ENCODE assay signal across 1 cellular context in the genomic region with DNA sequence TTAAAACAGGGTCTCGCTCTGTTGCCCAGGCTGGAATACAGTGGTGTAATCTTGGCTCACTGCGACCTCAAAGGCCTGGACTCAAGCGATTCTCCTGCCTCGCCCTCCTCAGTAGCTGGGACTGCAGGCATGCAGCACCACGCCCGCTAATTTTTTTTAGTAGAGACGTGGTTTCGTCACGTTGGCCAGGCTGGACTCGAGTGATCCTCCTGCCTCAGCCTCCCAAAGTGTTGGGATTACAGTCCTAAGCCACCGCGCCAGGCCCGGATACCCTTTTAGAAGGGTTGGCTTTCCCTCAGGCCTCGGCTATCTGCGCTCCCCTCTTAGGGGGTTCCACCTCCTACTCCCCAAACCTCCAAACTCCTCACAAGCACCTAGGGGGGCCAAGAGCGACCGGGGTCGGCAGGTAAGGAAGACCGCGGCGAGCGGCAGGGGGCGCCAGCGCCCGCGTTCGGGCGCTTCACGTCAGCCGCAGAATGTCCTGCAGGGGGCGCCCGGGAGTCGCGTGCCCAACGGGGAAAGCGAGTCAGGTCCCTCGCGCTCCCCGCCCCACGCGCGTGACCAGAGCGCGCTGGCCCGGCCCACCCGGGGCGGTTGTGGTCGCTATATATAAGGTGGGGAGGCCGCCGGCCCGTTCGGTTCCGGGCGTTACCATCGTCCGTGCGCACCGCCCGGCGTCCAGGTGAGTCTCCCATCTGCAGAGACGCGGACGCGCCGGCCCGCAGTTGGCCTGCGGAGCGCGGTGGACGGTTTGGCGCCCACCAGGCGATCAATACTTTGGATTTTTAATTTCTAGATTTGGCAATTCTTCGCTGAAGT.
A peak's percentile ranks its signal among the peaks of the same experiment; 100 is the strongest.
TF ChIP-seq lines count a peak whose summit lies in the region.

No MANE protein-coding gene starts in this region.

TF ChIP-seq in HEK293, 187 proteins besides CTCF, POLR2A, EP300 and RAD21 (continued from another document and continues in another):
- TF ChIP-seq PRDM10 (tag by site-specific recombination; IDR thresholded peaks at IDR 0.05) (no peak), SETDB1 (IDR thresholded peaks at IDR 0.05; ENCODE audit: insufficient read length, low read length) (no peak), ZNF571 (tag by site-specific recombination; IDR thresholded peaks at IDR 0.05) (no peak), MYNN (tag by site-specific recombination; IDR thresholded peaks at IDR 0.05; ENCODE audit: borderline replicate concordance) (no peak), ZNF274 (IDR thresholded peaks at IDR 0.05; ENCODE audit: low read length) (no peak), ZNF274 (tag by site-specific recombination; IDR thresholded peaks at IDR 0.05; ENCODE audit: borderline replicate concordance) (no peak), SCRT1 (tag by site-specific recombination; IDR thresholded peaks at IDR 0.05; ENCODE audit: borderline replicate concordance) (no peak), ZNF621 (tag by site-specific recombination; IDR thresholded peaks at IDR 0.05) (no peak), ZNF350 (tag by site-specific recombination; IDR thresholded peaks at IDR 0.05) (no peak), ZNF785 (tag by site-specific recombination; IDR thresholded peaks at IDR 0.05) (no peak), ZNF26 (tag by site-specific recombination; IDR thresholded peaks at IDR 0.05) (no peak), ZNF394 (tag by site-specific recombination; IDR thresholded peaks at IDR 0.05; ENCODE audit: borderline replicate concordance) (no peak), MEIS1 (CRISPR knock-in tag; IDR thresholded peaks at IDR 0.05; ENCODE audit: borderline replicate concordance) (no peak), ZNF23 (tag by site-specific recombination; IDR thresholded peaks at IDR 0.05; ENCODE audit: borderline replicate concordance) (no peak), ZIC2 (tag by site-specific recombination; IDR thresholded peaks at IDR 0.05) (no peak), ZNF202 (tag by site-specific recombination; IDR thresholded peaks at IDR 0.05; ENCODE audit: borderline replicate concordance) (no peak), ZFHX2 (tag by site-specific recombination; conservative IDR thresholded peaks at IDR 0.05) (no peak), ZBTB26 (tag by site-specific recombination; optimal IDR thresholded peaks at IDR 0.05) (peak; percentile 79), PRDM1 (tag by site-specific recombination; IDR thresholded peaks at IDR 0.05) (no peak), ZBTB6 (tag by site-specific recombination; IDR thresholded peaks at IDR 0.05) (no peak), ZNF416 (tag by site-specific recombination; IDR thresholded peaks at IDR 0.05) (no peak), ZNF777 (tag by site-specific recombination; IDR thresholded peaks at IDR 0.05; ENCODE audit: borderline replicate concordance) (no peak), ZNF529 (tag by site-specific recombination; IDR thresholded peaks at IDR 0.05; ENCODE audit: insufficient replicate concordance) (no peak), ZSCAN23 (tag by site-specific recombination; IDR thresholded peaks at IDR 0.05) (no peak), ZNF10 (tag by site-specific recombination; IDR thresholded peaks at IDR 0.05) (no peak), ZNF596 (tag by site-specific recombination; IDR thresholded peaks at IDR 0.05) (no peak), ZNF2 (tag by site-specific recombination; IDR thresholded peaks at IDR 0.05) (no peak), PRDM2 (tag by site-specific recombination; IDR thresholded peaks at IDR 0.05; ENCODE audit: borderline replicate concordance) (no peak), OVOL3 (tag by site-specific recombination; IDR thresholded peaks at IDR 0.05) (no peak), ZNF704 (tag by site-specific recombination; IDR thresholded peaks at IDR 0.05) (no peak), ZNF549 (tag by site-specific recombination; IDR thresholded peaks at IDR 0.05) (no peak)
- TF ChIP-seq, protein P1, sequence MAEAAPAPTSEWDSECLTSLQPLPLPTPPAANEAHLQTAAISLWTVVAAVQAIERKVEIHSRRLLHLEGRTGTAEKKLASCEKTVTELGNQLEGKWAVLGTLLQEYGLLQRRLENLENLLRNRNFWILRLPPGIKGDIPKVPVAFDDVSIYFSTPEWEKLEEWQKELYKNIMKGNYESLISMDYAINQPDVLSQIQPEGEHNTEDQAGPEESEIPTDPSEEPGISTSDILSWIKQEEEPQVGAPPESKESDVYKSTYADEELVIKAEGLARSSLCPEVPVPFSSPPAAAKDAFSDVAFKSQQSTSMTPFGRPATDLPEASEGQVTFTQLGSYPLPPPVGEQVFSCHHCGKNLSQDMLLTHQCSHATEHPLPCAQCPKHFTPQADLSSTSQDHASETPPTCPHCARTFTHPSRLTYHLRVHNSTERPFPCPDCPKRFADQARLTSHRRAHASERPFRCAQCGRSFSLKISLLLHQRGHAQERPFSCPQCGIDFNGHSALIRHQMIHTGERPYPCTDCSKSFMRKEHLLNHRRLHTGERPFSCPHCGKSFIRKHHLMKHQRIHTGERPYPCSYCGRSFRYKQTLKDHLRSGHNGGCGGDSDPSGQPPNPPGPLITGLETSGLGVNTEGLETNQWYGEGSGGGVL (tag by site-specific recombination; IDR thresholded peaks at IDR 0.05): no peak
- TF ChIP-seq, protein P2, sequence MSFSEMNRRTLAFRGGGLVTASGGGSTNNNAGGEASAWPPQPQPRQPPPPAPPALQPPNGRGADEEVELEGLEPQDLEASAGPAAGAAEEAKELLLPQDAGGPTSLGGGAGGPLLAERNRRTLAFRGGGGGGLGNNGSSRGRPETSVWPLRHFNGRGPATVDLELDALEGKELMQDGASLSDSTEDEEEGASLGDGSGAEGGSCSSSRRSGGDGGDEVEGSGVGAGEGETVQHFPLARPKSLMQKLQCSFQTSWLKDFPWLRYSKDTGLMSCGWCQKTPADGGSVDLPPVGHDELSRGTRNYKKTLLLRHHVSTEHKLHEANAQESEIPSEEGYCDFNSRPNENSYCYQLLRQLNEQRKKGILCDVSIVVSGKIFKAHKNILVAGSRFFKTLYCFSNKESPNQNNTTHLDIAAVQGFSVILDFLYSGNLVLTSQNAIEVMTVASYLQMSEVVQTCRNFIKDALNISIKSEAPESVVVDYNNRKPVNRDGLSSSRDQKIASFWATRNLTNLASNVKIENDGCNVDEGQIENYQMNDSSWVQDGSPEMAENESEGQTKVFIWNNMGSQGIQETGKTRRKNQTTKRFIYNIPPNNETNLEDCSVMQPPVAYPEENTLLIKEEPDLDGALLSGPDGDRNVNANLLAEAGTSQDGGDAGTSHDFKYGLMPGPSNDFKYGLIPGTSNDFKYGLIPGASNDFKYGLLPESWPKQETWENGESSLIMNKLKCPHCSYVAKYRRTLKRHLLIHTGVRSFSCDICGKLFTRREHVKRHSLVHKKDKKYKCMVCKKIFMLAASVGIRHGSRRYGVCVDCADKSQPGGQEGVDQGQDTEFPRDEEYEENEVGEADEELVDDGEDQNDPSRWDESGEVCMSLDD (tag by site-specific recombination; IDR thresholded peaks at IDR 0.05): peak; percentile 84
- TF ChIP-seq, protein P3, sequence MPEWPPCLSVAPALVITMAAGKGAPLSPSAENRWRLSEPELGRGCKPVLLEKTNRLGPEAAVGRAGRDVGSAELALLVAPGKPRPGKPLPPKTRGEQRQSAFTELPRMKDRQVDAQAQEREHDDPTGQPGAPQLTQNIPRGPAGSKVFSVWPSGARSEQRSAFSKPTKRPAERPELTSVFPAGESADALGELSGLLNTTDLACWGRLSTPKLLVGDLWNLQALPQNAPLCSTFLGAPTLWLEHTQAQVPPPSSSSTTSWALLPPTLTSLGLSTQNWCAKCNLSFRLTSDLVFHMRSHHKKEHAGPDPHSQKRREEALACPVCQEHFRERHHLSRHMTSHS (tag by site-specific recombination; IDR thresholded peaks at IDR 0.05): no peak
